ENCODE assay signal across 8 cellular contexts in genomic region chr20:51800132-51800721, GRCh38. TPM values are rescaled to one million over a fixed set of nuclear protein-coding genes. Genes with fewer than 3 reads are reported as not detected.
DNase-seq lines count a peak whose midpoint lies in the region; ATAC-seq and TF ChIP-seq lines count a peak whose summit lies in the region.

No MANE protein-coding gene starts in this region.

- WGBS in prostate gland, result under 1% methylated on average over 31 of the region's 31 CpGs

- TF ChIP-seq POLR2A in prostate gland (IDR thresholded peaks at IDR 0.05) (no peak), uterus (IDR thresholded peaks at IDR 0.05) (no peak)

- H3K9me2 ChIP-seq in PC-9 (ENCODE audit: insufficient read depth), result no peaks in the 10 kb centered on the region

- intact Hi-C loops in PC-9 (cut with micrococcal nuclease; ENCODE audit: unreplicated experiment), result loop anchor here (1.0 to 5.0 kb wide), 4 partner anchors 100 to 283 kb away; no protein-coding TSS in a partner anchor
- intact Hi-C loops in prostate gland (cut with DNase I), result no loop called here
- intact Hi-C loops in uterus (cut with DNase I; ENCODE audit: low total_unique reads), result no loop called here

- no TSS peak for BruUV-seq in PC-9 (replicated peaks; lab: Mats Ljungman, UMichigan)

- H3F3A ChIP-seq in PC-9 (ENCODE audit: insufficient read depth, low read depth), result peaks cover 47% of the 10 kb centered on the region; the same call in 1 of the 2 replicates

- DNase-seq in C1 segment of cervical spinal cord (lab: John Stamatoyannopoulos, UW), result peak in 8 of 14 donors; percentile 1 to 41 (median 10)
- DNase-seq in HL-60 (ENCODE audit: low read depth in 1 of 2, low spot score in 1 of 2), result peak; percentile 5 to 7
- peak; percentile 62 to 84 for DNase-seq in PC-9
- peak; percentile 42 for DNase-seq in activated gamma-delta T cell treated with anti-CD3 and anti-CD28 coated beads, Interleukin-2, amount 50 U/mL, for 16 hours (ENCODE audit: low read depth)
- peak; percentile 36 for DNase-seq in glomerular visceral epithelial cell (ENCODE audit: extremely low spot score)
- peak; percentile 73 for DNase-seq in prostate gland (ENCODE audit: low spot score)
- DNase-seq in uterus, result peak; percentile 18 to 29

- H4K20me1 ChIP-seq in PC-9 (ENCODE audit: insufficient read depth), result no peaks in the 10 kb centered on the region

- H3K4me3 ChIP-seq in HL-60 (replicated peaks; ENCODE audit: insufficient read depth, low read length), result no peak overlapping the region
- peak overlapping the region; percentile 78 for H3K4me3 ChIP-seq in PC-9
- peak overlapping the region; percentile 33 to 53 for H3K4me3 ChIP-seq in prostate gland
- H3K4me3 ChIP-seq in uterus, result no peak overlapping the region

- no peak for ATAC-seq in GM19455 (IDR thresholded peaks at IDR 0.05; ENCODE audit: unreplicated experiment)

- peaks cover 34% of the 10 kb centered on the region for H3K27me3 ChIP-seq in HL-60 (ENCODE audit: insufficient read depth, poor library complexity, severe bottlenecking)
- H3K27me3 ChIP-seq in PC-9 (ENCODE audit: insufficient read depth, low read depth), result no peaks in the 10 kb centered on the region
- H3K27me3 ChIP-seq in prostate gland (replicated peaks; ENCODE audit: insufficient read depth), result no peaks in the 10 kb centered on the region
- peaks cover 8 to 29% of the 10 kb centered on the region in 2 donors for H3K27me3 ChIP-seq in uterus

- no peaks in the 10 kb centered on the region for H3K36me3 ChIP-seq in PC-9 (ENCODE audit: low read depth)
- H3K36me3 ChIP-seq in prostate gland, result no peaks in the 10 kb centered on the region
- H3K36me3 ChIP-seq in uterus, result no peaks in the 10 kb centered on the region

- H3K4me1 ChIP-seq in PC-9 (replicated peaks; ENCODE audit: insufficient read depth) (peaks cover 68% of the 10 kb centered on the region), prostate gland (replicated peaks) (no peaks in the 10 kb centered on the region), uterus (peaks cover 0 to 14% of the 10 kb centered on the region in 2 donors)

- POLR2A ChIA-PET in PC-9 (lab: Charles Lee; ENCODE audit: unreplicated experiment), result no interaction called here

- peak overlapping the region; percentile 97 for H3K4me2 ChIP-seq in PC-9

- CTCF ChIA-PET in PC-9 (lab: Charles Lee), result interaction anchor here (0.6 to 1.2 kb wide), 2 partner anchors 78 to 114 kb away, joined by 3 read pairs; no protein-coding TSS in a partner anchor

- H3K27ac ChIP-seq in HL-60 (replicated peaks), result no peak overlapping the region
- peak overlapping the region; percentile 56 for H3K27ac ChIP-seq in PC-9
- H3K27ac ChIP-seq in prostate gland, result peak overlapping the region in 1 of 2 donors; percentile 22
- H3K27ac ChIP-seq in uterus, result no peak overlapping the region

- peak overlapping the region; percentile 97 for H2AFZ ChIP-seq in PC-9

- TF ChIP-seq CTCF in HL-60 (IDR thresholded peaks at IDR 0.05; ENCODE audit: insufficient read depth, low read length) (peak; percentile 31), PC-9 (conservative IDR thresholded peaks at IDR 0.05) (peak; percentile 97), prostate gland (IDR thresholded peaks at IDR 0.05) (peak; percentile 78 to 88 (median 83)), uterus (IDR thresholded peaks at IDR 0.05) (peak; percentile 46 to 55 (median 52))

- peaks cover 11% of the 10 kb centered on the region for H3K79me2 ChIP-seq in PC-9 (ENCODE audit: low read depth)

- H3K9me3 ChIP-seq in PC-9 (ENCODE audit: insufficient read depth, low read depth), result no peaks in the 10 kb centered on the region
- H3K9me3 ChIP-seq in prostate gland, result no peaks in the 10 kb centered on the region
- no peaks in the 10 kb centered on the region for H3K9me3 ChIP-seq in uterus

RNA-seq across cellular contexts. Expression of gene SALL4, which starts 2.1 kb away (rescaled TPM):
- total RNA-seq in PC-9 (2021) (1.6 and 3.8 TPM in 2 replicates), prostate gland (10 to 100 TPM in 1 of 2 donors, 1 to 10 TPM in 1; 1.8 to 12.6 TPM), uterus (under 1 TPM in 2 of 4 donors, not detected in 2; 0.09 to 0.55 TPM)

RNA-seq across cellular contexts. Expression of gene ATP9A, which starts 32.0 kb away (rescaled TPM):
- total RNA-seq in PC-9 (2021), result 18.6 and 22.4 TPM in 2 replicates
- total RNA-seq in prostate gland, result 100 to 1,000 TPM in 1 of 2 donors, 10 to 100 TPM in 1; 35.1 to 118 TPM
- total RNA-seq in uterus, result 10 to 100 TPM; 15.1 to 50.8 (median 30.0) TPM

Comparison
In these comparisons a context has a peak if more than half of its experiments do, and no peak if none do; other contexts are left out.
1. DNase-seq: peak in every context shown above with its lines; median percentile 73 in PC-9; 73 in prostate gland; 42 in activated gamma-delta T cell treated with anti-CD3 and anti-CD28 coated beads, Interleukin-2, amount 50 U/mL, for 16 hours; 36 in glomerular visceral epithelial cell; 24 in uterus; 10 in C1 segment of cervical spinal cord; 6 in HL-60.
2. H3K4me3 ChIP-seq: peak in PC-9 (single experiment) and prostate gland (2 of 2); none in HL-60 (single experiment) and uterus (0 of 2).
3. CTCF ChIP-seq: peak in every context shown above with its lines; median percentile 97 in PC-9; 83 in prostate gland; 52 in uterus; 31 in HL-60.